Comparison of ENCODE assay signal across 8 cellular contexts in genomic region chr4:30721353-30722091, GRCh38. TPM values are rescaled to one million over a fixed set of nuclear protein-coding genes. Genes with fewer than 3 reads are reported as not detected.
A peak's percentile ranks its signal among the peaks of the same experiment; 100 is the strongest.
DNase-seq lines count a peak whose midpoint lies in the region; ATAC-seq lines count a peak whose summit lies in the region.

No MANE protein-coding gene starts in this region.

- no peaks in the 10 kb centered on the region for H3K9me3 Mint-ChIP-seq in activated T-cell treated with anti-CD3 and anti-CD28 coated beads, Interleukin-2, amount 50 U/mL, for 24 hours

- no peaks in the 10 kb centered on the region for H3K36me3 Mint-ChIP-seq in activated T-cell treated with anti-CD3 and anti-CD28 coated beads, Interleukin-2, amount 50 U/mL, for 24 hours (ENCODE audit: low read depth)

- peaks cover 41% of the 10 kb centered on the region for H3K4me1 Mint-ChIP-seq in activated T-cell treated with anti-CD3 and anti-CD28 coated beads, Interleukin-2, amount 50 U/mL, for 24 hours (ENCODE audit: low read depth)

- peaks cover 73% of the 10 kb centered on the region for H3K27me3 Mint-ChIP-seq in activated T-cell treated with anti-CD3 and anti-CD28 coated beads, Interleukin-2, amount 50 U/mL, for 24 hours

- H3K4me3 ChIP-seq in adipocyte (ENCODE audit: low read length) = peak overlapping the region; percentile 85

- intact Hi-C loops in sciatic nerve (cut with DNase I) = no loop called here

- H3K4me3 Mint-ChIP-seq in activated T-cell treated with anti-CD3 and anti-CD28 coated beads, Interleukin-2, amount 50 U/mL, for 24 hours = no peak overlapping the region

- peaks cover 33% of the 10 kb centered on the region for H3K4me1 ChIP-seq in adipocyte (ENCODE audit: control insufficient read depth, insufficient read depth, low read length)

- no peaks in the 10 kb centered on the region for H3K36me3 ChIP-seq in adipocyte (ENCODE audit: control insufficient read depth, insufficient read depth, low read length, severe bottlenecking)

- H3K27me3 ChIP-seq in adipocyte (replicated peaks; ENCODE audit: control insufficient read depth, insufficient read depth, low read length) = peaks cover 9% of the 10 kb centered on the region

- ATAC-seq in sciatic nerve (no peak), HG02588 (IDR thresholded peaks at IDR 0.05; ENCODE audit: unreplicated experiment) (no peak)

- H3K27ac Mint-ChIP-seq in activated T-cell treated with anti-CD3 and anti-CD28 coated beads, Interleukin-2, amount 50 U/mL, for 24 hours = no peak overlapping the region

- DNase-seq in activated T-cell treated with anti-CD3 and anti-CD28 coated beads, Interleukin-2, amount 50 U/mL, for 24 hours = peak; percentile 35
- DNase-seq in activated T-cell treated with anti-CD3 and anti-CD28 coated beads for 4 hours (no peak), adipocyte (ENCODE audit: low read depth) (peak; percentile 84), hepatic stellate cell (ENCODE audit: low spot score) (peak; percentile 56), sciatic nerve (ENCODE audit: low spot score) (peak; percentile 59), activated gamma-delta T cell treated with Interleukin-2 at 50 U/mL for 16 hours (no peak), HuH-7.5 (ENCODE audit: low spot score) (no peak)

- H3K9ac ChIP-seq in adipocyte (ENCODE audit: low read length) = peak overlapping the region; percentile 2

- no peaks in the 10 kb centered on the region for H3K9me3 ChIP-seq in adipocyte (ENCODE audit: control insufficient read depth, low read length)

RNA-seq across cellular contexts. Expression of gene PCDH7, which starts 1.4 kb away (rescaled TPM):
- total RNA-seq in sciatic nerve = 12.9 TPM

Comparison
In these comparisons a context has a peak if more than half of its experiments do, and no peak if none do; other contexts are left out.
1. DNase-seq: peak in activated T-cell treated with anti-CD3 and anti-CD28 coated beads, Interleukin-2, amount 50 U/mL, for 24 hours (single experiment), adipocyte (single experiment), hepatic stellate cell (single experiment) and sciatic nerve (single experiment); none in activated T-cell treated with anti-CD3 and anti-CD28 coated beads for 4 hours (single experiment), activated gamma-delta T cell treated with Interleukin-2 at 50 U/mL for 16 hours (single experiment) and HuH-7.5 (single experiment).